In the genomic region with DNA sequence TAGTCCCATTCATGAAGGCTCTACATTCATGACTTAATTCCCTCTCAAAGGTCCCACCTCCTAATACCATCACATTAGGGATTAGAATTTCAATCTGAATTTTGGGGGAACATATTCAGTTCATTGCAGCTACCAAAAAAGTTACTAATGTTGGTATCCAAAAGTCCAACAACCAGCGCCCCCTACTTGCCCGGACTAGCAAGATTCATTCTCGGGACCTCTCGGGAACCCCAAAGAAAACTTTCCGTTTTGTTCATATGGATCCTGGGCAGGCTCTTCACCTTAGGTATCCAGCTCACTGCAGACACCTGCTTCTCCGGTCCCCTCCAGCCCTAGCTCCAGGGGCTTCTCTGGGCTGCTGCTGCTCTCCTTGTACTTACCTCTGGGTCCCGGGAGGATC, we compare ENCODE assay signal across 9 cellular contexts. TPM values are rescaled to one million over a fixed set of nuclear protein-coding genes. Genes with fewer than 3 reads are reported as not detected.
A peak's percentile ranks its signal among the peaks of the same experiment; 100 is the strongest.
DNase-seq lines count a peak whose midpoint lies in the region; TF ChIP-seq lines count a peak whose summit lies in the region.
"Had no signal": no experiment of that assay in that cellular context is flagged by ENCODE, and none has a peak within 500 bp of the region (broad histone marks: within the 10 kb centered on the region; RNA-seq: fewer than 3 reads in every experiment).

No MANE protein-coding gene starts in this region.

- no peaks in the 10 kb centered on the region for H3K9me3 ChIP-seq in tibial nerve

- H3K4me1 Mint-ChIP-seq in activated CD4-positive, alpha-beta T cell treated with anti-CD3 and anti-CD28 coated beads, Interleukin-2, amount 10 ng/mL, durations not matched to agents 24 days and 14 days = peaks cover 34% of the 10 kb centered on the region

- no peak overlapping the region for H3K4me3 Mint-ChIP-seq in activated CD4-positive, alpha-beta T cell treated with anti-CD3 and anti-CD28 coated beads, Interleukin-2, amount 10 ng/mL, durations not matched to agents 24 days and 14 days
- H3K4me3 Mint-ChIP-seq: T-helper 1 cell treated with Interleukin-12 subunit alpha and Interleukin-12 subunit beta and Interleukin-4 antibody, amounts not matched to agents 30 μg/mL and 1 μg/mL, for 36 hours had no signal

- no peaks in the 10 kb centered on the region for H3K27me3 ChIP-seq in tibial nerve

- H3K36me3 Mint-ChIP-seq in activated CD4-positive, alpha-beta T cell treated with anti-CD3 and anti-CD28 coated beads, Interleukin-2, amount 10 ng/mL, durations not matched to agents 24 days and 14 days (ENCODE audit: low read depth) = no peaks in the 10 kb centered on the region

- TF ChIP-seq CTCF in fibroblast of the aortic adventitia (IDR thresholded peaks at IDR 0.05; ENCODE audit: insufficient read depth, low read length) = peak; percentile 55
- peak; percentile 16 to 31 (median 19) for TF ChIP-seq CTCF in tibial nerve (IDR thresholded peaks at IDR 0.05)

- H3K27me3 Mint-ChIP-seq in activated CD4-positive, alpha-beta T cell treated with anti-CD3 and anti-CD28 coated beads, Interleukin-2, amount 10 ng/mL, durations not matched to agents 24 days and 14 days = no peaks in the 10 kb centered on the region

- TF ChIP-seq EP300 in tibial nerve (IDR thresholded peaks at IDR 0.05) = no peak

- peak; percentile 25 for DNase-seq in stimulated activated CD4-positive, alpha-beta T cell treated with anti-CD3 and anti-CD28 coated beads, Interleukin-12 subunit alpha, Interleukin-12 subunit beta, amount 100 ng/mL, for 4 hours
- DNase-seq in stimulated activated CD4-positive, alpha-beta T cell treated with anti-CD3 and anti-CD28 coated beads, Interleukin-1b, Interleukin-23, amount 100 ng/mL, for 48 hours = no peak
- peak; percentile 77 for DNase-seq in activated CD4-positive, alpha-beta T cell treated with anti-CD3 and anti-CD28 coated beads, Interleukin-2, amount 10 ng/mL, durations not matched to agents 24 days and 14 days
- DNase-seq in fibroblast of the aortic adventitia (ENCODE audit: low read depth) (no peak), tibial nerve (ENCODE audit: low spot score in 2 of 2) (no peak), AG20443 (ENCODE audit: low spot score) (no peak), NCI-H774 (lab: John Stamatoyannopoulos, UW) (no peak)
- DNase-seq in activated CD4-positive, CD25-positive, alpha-beta regulatory T cell treated with anti-CD3 and anti-CD28 coated beads, Interleukin-2, amount 50 U/mL, for 72 hours = no peak

- intact Hi-C loops in activated CD4-positive, alpha-beta T cell treated with anti-CD3 and anti-CD28 coated beads, Interleukin-2, amount 10 ng/mL, durations not matched to agents 24 days and 14 days (cut with micrococcal nuclease) = loop anchor here (2.0 to 5.0 kb wide), 3 partner anchors 20 to 344 kb away; a partner anchor contains a TSS

- H3K4me3 ChIP-seq in fibroblast of the aortic adventitia (ENCODE audit: low read depth, low read length) = no peak overlapping the region
- H3K4me3 ChIP-seq in tibial nerve = no peak overlapping the region

- no peaks in the 10 kb centered on the region for H3K9me3 Mint-ChIP-seq in activated CD4-positive, alpha-beta T cell treated with anti-CD3 and anti-CD28 coated beads, Interleukin-2, amount 10 ng/mL, durations not matched to agents 24 days and 14 days
- H3K9me3 Mint-ChIP-seq: T-helper 1 cell treated with Interleukin-12 subunit alpha and Interleukin-12 subunit beta and Interleukin-4 antibody, amounts not matched to agents 30 μg/mL and 1 μg/mL, for 36 hours had no signal

- peak overlapping the region; percentile 21 for H3K27ac Mint-ChIP-seq in activated CD4-positive, alpha-beta T cell treated with anti-CD3 and anti-CD28 coated beads, Interleukin-2, amount 10 ng/mL, durations not matched to agents 24 days and 14 days

- no peak for TF ChIP-seq POLR2A in tibial nerve (IDR thresholded peaks at IDR 0.05)

- H3K27ac ChIP-seq in tibial nerve = no peak overlapping the region

- 48 to 52% methylated on average over 7 of the region's 7 CpGs for WGBS in tibial nerve, 2 donors

- H3K4me1 ChIP-seq in tibial nerve = peaks cover 0 to 11% (median 0%) of the 10 kb centered on the region in 4 donors

- H3K36me3 ChIP-seq in tibial nerve = no peaks in the 10 kb centered on the region

RNA-seq across cellular contexts. Expression of a gene that starts 8.9 kb away (rescaled TPM):
- total RNA-seq in activated CD4-positive, alpha-beta T cell treated with anti-CD3 and anti-CD28 coated beads, Interleukin-2, amount 10 ng/mL, durations not matched to agents 24 days and 14 days = 25.6 and 27.3 TPM in 2 replicates
- total RNA-seq in fibroblast of the aortic adventitia (ENCODE audit: low replicate concordance) (7.0 and 20.5 TPM in 2 replicates), tibial nerve (10 to 100 TPM; 43.5 to 61.7 (median 48.9) TPM)

RNA-seq across cellular contexts. Expression of a gene that starts 19.8 kb away (rescaled TPM):
- 179 and 180 TPM in 2 replicates for total RNA-seq in activated CD4-positive, alpha-beta T cell treated with anti-CD3 and anti-CD28 coated beads, Interleukin-2, amount 10 ng/mL, durations not matched to agents 24 days and 14 days
- total RNA-seq in fibroblast of the aortic adventitia (ENCODE audit: low replicate concordance) (67.0 and 189 TPM in 2 replicates), tibial nerve (10 to 100 TPM; 79.5 to 93.3 (median 84.2) TPM)

RNA-seq across cellular contexts. Expression of a gene that starts 32.9 kb away (rescaled TPM):
- 58.1 and 63.0 TPM in 2 replicates for total RNA-seq in activated CD4-positive, alpha-beta T cell treated with anti-CD3 and anti-CD28 coated beads, Interleukin-2, amount 10 ng/mL, durations not matched to agents 24 days and 14 days
- 4.7 and 25.6 TPM in 2 replicates for total RNA-seq in fibroblast of the aortic adventitia (ENCODE audit: low replicate concordance)
- total RNA-seq in tibial nerve = 100 to 1,000 TPM in 1 of 4 donors, 10 to 100 TPM in 3; 12.7 to 301 (median 19.1) TPM

Comparison
In these comparisons a context has a peak if more than half of its experiments do, and no peak if none do; other contexts are left out.
1. DNase-seq: peak in stimulated activated CD4-positive, alpha-beta T cell treated with anti-CD3 and anti-CD28 coated beads, Interleukin-12 subunit alpha, Interleukin-12 subunit beta, amount 100 ng/mL, for 4 hours (single experiment) and activated CD4-positive, alpha-beta T cell treated with anti-CD3 and anti-CD28 coated beads, Interleukin-2, amount 10 ng/mL, durations not matched to agents 24 days and 14 days (single experiment); none in stimulated activated CD4-positive, alpha-beta T cell treated with anti-CD3 and anti-CD28 coated beads, Interleukin-1b, Interleukin-23, amount 100 ng/mL, for 48 hours (single experiment), fibroblast of the aortic adventitia (single experiment), tibial nerve (0 of 2), activated CD4-positive, CD25-positive, alpha-beta regulatory T cell treated with anti-CD3 and anti-CD28 coated beads, Interleukin-2, amount 50 U/mL, for 72 hours (single experiment), AG20443 (single experiment) and NCI-H774 (single experiment).